ENCODE assay signal across 1 cellular context in genomic region chr11:64713031-64713780, GRCh38.
TF ChIP-seq lines count a peak whose summit lies in the region.

No MANE protein-coding gene starts in this region.

TF ChIP-seq in K562, 482 proteins besides CTCF, POLR2A, EP300 and RAD21:
- TF ChIP-seq HSF4 (CRISPR knock-in tag; IDR thresholded peaks at IDR 0.05; ENCODE audit: borderline replicate concordance): no peak
- TF ChIP-seq PCBP2 (IDR thresholded peaks at IDR 0.05; ENCODE audit: low read depth, low read length, poor library complexity, severe bottlenecking): no peak
- no peak for TF ChIP-seq TRIM28 (IDR thresholded peaks at IDR 0.05)
- TF ChIP-seq CBX2 (IDR thresholded peaks at IDR 0.05; ENCODE audit: insufficient read depth, low read length, poor library complexity, severe bottlenecking): no peak
- TF ChIP-seq MED1 (CRISPR knock-in tag; IDR thresholded peaks at IDR 0.05; ENCODE audit: borderline replicate concordance): no peak
- no peak for TF ChIP-seq IFI16 (CRISPR knock-in tag; IDR thresholded peaks at IDR 0.05)
- TF ChIP-seq LCOR (CRISPR knock-in tag; IDR thresholded peaks at IDR 0.05): no peak
- TF ChIP-seq FOXA1 (IDR thresholded peaks at IDR 0.05; ENCODE audit: borderline replicate concordance): no peak
- peak in 1 of 2 experiments; percentile 28 for TF ChIP-seq E2F6 (IDR thresholded peaks at IDR 0.05; ENCODE audit: borderline replicate concordance in 1 of 2, extremely low read depth in 1 of 2, insufficient read depth in 1 of 2, insufficient read length in 1 of 2, low read depth in 1 of 2, low read length in 1 of 2, poor library complexity in 1 of 2, severe bottlenecking in 1 of 2)
- TF ChIP-seq ZNF699 (CRISPR knock-in tag; IDR thresholded peaks at IDR 0.05; ENCODE audit: insufficient replicate concordance): no peak
- TF ChIP-seq SAFB2 (IDR thresholded peaks at IDR 0.05; ENCODE audit: borderline replicate concordance, low read depth, low read length, severe bottlenecking): no peak
- TF ChIP-seq ZBTB1 (CRISPR knock-in tag; IDR thresholded peaks at IDR 0.05; ENCODE audit: borderline replicate concordance, low read depth): no peak
- TF ChIP-seq FOSL1 (tag; conservative IDR thresholded peaks at IDR 0.05): no peak
- TF ChIP-seq PKNOX1 (IDR thresholded peaks at IDR 0.05): no peak
- no peak for TF ChIP-seq TEAD2 (tag; IDR thresholded peaks at IDR 0.05)
- TF ChIP-seq HDAC6 (IDR thresholded peaks at IDR 0.05; ENCODE audit: low read depth, low read length): 0 out of 2 replicates have a peak, but pooled peaks have one; percentile 33
- TF ChIP-seq, protein P1, sequence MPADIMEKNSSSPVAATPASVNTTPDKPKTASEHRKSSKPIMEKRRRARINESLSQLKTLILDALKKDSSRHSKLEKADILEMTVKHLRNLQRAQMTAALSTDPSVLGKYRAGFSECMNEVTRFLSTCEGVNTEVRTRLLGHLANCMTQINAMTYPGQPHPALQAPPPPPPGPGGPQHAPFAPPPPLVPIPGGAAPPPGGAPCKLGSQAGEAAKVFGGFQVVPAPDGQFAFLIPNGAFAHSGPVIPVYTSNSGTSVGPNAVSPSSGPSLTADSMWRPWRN (IDR thresholded peaks at IDR 0.05; ENCODE audit: low read depth): no peak
- TF ChIP-seq, protein P2, sequence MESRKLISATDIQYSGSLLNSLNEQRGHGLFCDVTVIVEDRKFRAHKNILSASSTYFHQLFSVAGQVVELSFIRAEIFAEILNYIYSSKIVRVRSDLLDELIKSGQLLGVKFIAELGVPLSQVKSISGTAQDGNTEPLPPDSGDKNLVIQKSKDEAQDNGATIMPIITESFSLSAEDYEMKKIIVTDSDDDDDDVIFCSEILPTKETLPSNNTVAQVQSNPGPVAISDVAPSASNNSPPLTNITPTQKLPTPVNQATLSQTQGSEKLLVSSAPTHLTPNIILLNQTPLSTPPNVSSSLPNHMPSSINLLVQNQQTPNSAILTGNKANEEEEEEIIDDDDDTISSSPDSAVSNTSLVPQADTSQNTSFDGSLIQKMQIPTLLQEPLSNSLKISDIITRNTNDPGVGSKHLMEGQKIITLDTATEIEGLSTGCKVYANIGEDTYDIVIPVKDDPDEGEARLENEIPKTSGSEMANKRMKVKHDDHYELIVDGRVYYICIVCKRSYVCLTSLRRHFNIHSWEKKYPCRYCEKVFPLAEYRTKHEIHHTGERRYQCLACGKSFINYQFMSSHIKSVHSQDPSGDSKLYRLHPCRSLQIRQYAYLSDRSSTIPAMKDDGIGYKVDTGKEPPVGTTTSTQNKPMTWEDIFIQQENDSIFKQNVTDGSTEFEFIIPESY (CRISPR knock-in tag; IDR thresholded peaks at IDR 0.05): peak; percentile 80; the same call in 1 of the 2 replicates
- TF ChIP-seq VEZF1 (CRISPR knock-in tag; IDR thresholded peaks at IDR 0.05): no peak
- no peak for TF ChIP-seq FOXK1 (CRISPR knock-in tag; IDR thresholded peaks at IDR 0.05; ENCODE audit: borderline replicate concordance)
- no peak for TF ChIP-seq MTA2 (IDR thresholded peaks at IDR 0.05; ENCODE audit: low read depth)
- TF ChIP-seq CBX3 (IDR thresholded peaks at IDR 0.05; ENCODE audit: borderline replicate concordance in 1 of 2, low read length in 2 of 2): no peak
- no peak for TF ChIP-seq ZNF318 (IDR thresholded peaks at IDR 0.05; ENCODE audit: borderline replicate concordance in 1 of 2, low read depth in 1 of 2)
- no peak for TF ChIP-seq MEF2D (tag; conservative IDR thresholded peaks at IDR 0.05; ENCODE audit: low read depth)
- TF ChIP-seq POU5F1 (IDR thresholded peaks at IDR 0.05; ENCODE audit: borderline replicate concordance, low read depth, low read length, partially characterized antibody): no peak
- no peak for TF ChIP-seq BHLHE40 (IDR thresholded peaks at IDR 0.05; ENCODE audit: low read length)
- TF ChIP-seq HMG20A (CRISPR knock-in tag; conservative IDR thresholded peaks at IDR 0.05): no peak
- no peak for TF ChIP-seq ZNF444 (CRISPR knock-in tag; IDR thresholded peaks at IDR 0.05)
- no peak for TF ChIP-seq STAT5A (IDR thresholded peaks at IDR 0.05; ENCODE audit: borderline replicate concordance, low read length)
- TF ChIP-seq ZNF121 (CRISPR knock-in tag; conservative IDR thresholded peaks at IDR 0.05): no peak
- TF ChIP-seq ZNF778 (CRISPR knock-in tag; IDR thresholded peaks at IDR 0.05): no peak
- peak; percentile 15 for TF ChIP-seq HMGN3 (IDR thresholded peaks at IDR 0.05; ENCODE audit: borderline replicate concordance, extremely low read depth, insufficient read length, low read depth, low read length)
